In genomic region chr1:190752131-190752530, GRCh38 we compare ENCODE assay signal across 28 cellular contexts.
"Had no signal": no experiment of that assay in that cellular context is flagged by ENCODE, and none has a peak within 500 bp of the region (broad histone marks: within the 10 kb centered on the region; RNA-seq: fewer than 3 reads in every experiment).

No MANE protein-coding gene starts in this region.

- H3K27ac ChIP-seq: neural progenitor cell, ovary, parathyroid adenoma, psoas muscle, skin epidermis, spleen, suprapubic skin, testis, tibial artery, transverse colon, upper lobe of right lung, uterus had no signal

- DNase-seq: natural killer cell; occipital lobe; ovary; posterior cingulate gyrus; psoas muscle; right cardiac atrium; spleen; stimulated activated CD4-positive, alpha-beta T cell treated with anti-CD3 and anti-CD28 coated beads, Interleukin-12 subunit alpha, Interleukin-12 subunit beta, amount 100 ng/mL, for 4 hours; stimulated activated CD4-positive, alpha-beta T cell treated with anti-CD3 and anti-CD28 coated beads, Interleukin-1b, Interleukin-23, amount 100 ng/mL, for 48 hours; stimulated activated CD4-positive, alpha-beta T cell treated with anti-CD3 and anti-CD28 coated beads, Interleukin-4, amount 100 ng/mL, for 1 hour; stimulated activated CD4-positive, alpha-beta T cell treated with anti-CD3 and anti-CD28 coated beads, Interleukin-4, amount 100 ng/mL, for 4 hours; stimulated activated CD8-positive, alpha-beta memory T cell treated with anti-CD3 and anti-CD28 coated beads, Interleukin-4, amount 100 ng/mL, for 48 hours; stimulated activated naive CD4-positive, alpha-beta T cell; stimulated activated naive CD8-positive, alpha-beta T cell treated with anti-CD3 and anti-CD28 coated beads, Interleukin-15, amount 100 ng/mL, for 72 hours; stimulated activated naive CD8-positive, alpha-beta T cell treated with anti-CD3 and anti-CD28 coated beads, Interleukin-15, Interleukin-2, amounts not matched to agents 100 U/mL and 50 U/mL, for 24 hours; substantia nigra; testis; tibial artery; transverse colon; upper lobe of right lung; uterus had no signal

- H3K36me3 ChIP-seq: neural progenitor cell, ovary, spleen, suprapubic skin, tibial artery, transverse colon, upper lobe of right lung, uterus had no signal

- H3K79me2 ChIP-seq: parathyroid adenoma had no signal

- H3K4me2 ChIP-seq: neural progenitor cell, smooth muscle cell had no signal

- H3K27me3 ChIP-seq: neural progenitor cell, spleen, suprapubic skin, testis, tibial artery, transverse colon, upper lobe of right lung, uterus had no signal

- H3K9me3 ChIP-seq: ovary, psoas muscle, spleen, suprapubic skin, testis, tibial artery, transverse colon, upper lobe of right lung, uterus had no signal

- H2AFZ ChIP-seq: neural progenitor cell, parathyroid adenoma had no signal

- ATAC-seq: natural killer cell; psoas muscle; right cardiac atrium; sciatic nerve; stimulated activated memory B cell treated with anti-CD40 and anti-IgM and Interleukin-4, amounts not matched to agents 10 μg/mL and 1 μg/mL and 100 μg/mL, for 72 hours; stimulated activated naive CD8-positive, alpha-beta T cell treated with anti-CD3 and anti-CD28 coated beads, Interleukin-15, amount 100 ng/mL, for 72 hours; stimulated activated naive CD8-positive, alpha-beta T cell treated with anti-CD3 and anti-CD28 coated beads, Interleukin-15, Interleukin-2, amounts not matched to agents 100 U/mL and 50 U/mL, for 24 hours; upper lobe of right lung had no signal

- H3K4me3 ChIP-seq: neural progenitor cell, ovary, psoas muscle, skin epidermis, smooth muscle cell, spleen, suprapubic skin, testis, tibial artery, transverse colon, upper lobe of right lung, uterus had no signal

- H3K9ac ChIP-seq: neural progenitor cell, parathyroid adenoma had no signal

- H3K4me1 ChIP-seq: neural progenitor cell, parathyroid adenoma, psoas muscle, spleen, suprapubic skin, testis, tibial artery, transverse colon, upper lobe of right lung, uterus had no signal
